Comparison of ENCODE assay signal across 1 cellular context in genomic region chr2:227817940-227818568, GRCh38.
TF ChIP-seq lines count a peak whose summit lies in the region.

No MANE protein-coding gene starts in this region.

TF ChIP-seq in SK-N-SH, 30 proteins besides CTCF, POLR2A, EP300 and RAD21:
- no peak for TF ChIP-seq ELF1 (IDR thresholded peaks at IDR 0.05)
- TF ChIP-seq FOSL2 (IDR thresholded peaks at IDR 0.05; ENCODE audit: borderline replicate concordance, low read depth) = peak; percentile 98
- TF ChIP-seq REST (IDR thresholded peaks at IDR 0.05; ENCODE audit: low read depth, low read length) = peak; percentile 69
- TF ChIP-seq, protein P1, sequence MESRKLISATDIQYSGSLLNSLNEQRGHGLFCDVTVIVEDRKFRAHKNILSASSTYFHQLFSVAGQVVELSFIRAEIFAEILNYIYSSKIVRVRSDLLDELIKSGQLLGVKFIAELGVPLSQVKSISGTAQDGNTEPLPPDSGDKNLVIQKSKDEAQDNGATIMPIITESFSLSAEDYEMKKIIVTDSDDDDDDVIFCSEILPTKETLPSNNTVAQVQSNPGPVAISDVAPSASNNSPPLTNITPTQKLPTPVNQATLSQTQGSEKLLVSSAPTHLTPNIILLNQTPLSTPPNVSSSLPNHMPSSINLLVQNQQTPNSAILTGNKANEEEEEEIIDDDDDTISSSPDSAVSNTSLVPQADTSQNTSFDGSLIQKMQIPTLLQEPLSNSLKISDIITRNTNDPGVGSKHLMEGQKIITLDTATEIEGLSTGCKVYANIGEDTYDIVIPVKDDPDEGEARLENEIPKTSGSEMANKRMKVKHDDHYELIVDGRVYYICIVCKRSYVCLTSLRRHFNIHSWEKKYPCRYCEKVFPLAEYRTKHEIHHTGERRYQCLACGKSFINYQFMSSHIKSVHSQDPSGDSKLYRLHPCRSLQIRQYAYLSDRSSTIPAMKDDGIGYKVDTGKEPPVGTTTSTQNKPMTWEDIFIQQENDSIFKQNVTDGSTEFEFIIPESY (IDR thresholded peaks at IDR 0.05; ENCODE audit: borderline replicate concordance, low read depth) = peak; percentile 89
- peak; percentile 96 for TF ChIP-seq JUND (IDR thresholded peaks at IDR 0.05)
- TF ChIP-seq MXI1 (IDR thresholded peaks at IDR 0.05; ENCODE audit: low read depth, low read length) = no peak
- TF ChIP-seq TCF12 (IDR thresholded peaks at IDR 0.05) = peak; percentile 93
- peak; percentile 96 for TF ChIP-seq RXRA (IDR thresholded peaks at IDR 0.05; ENCODE audit: borderline replicate concordance, low read depth)
- no peak for TF ChIP-seq GATA2 (CRISPR knock-in tag; IDR thresholded peaks at IDR 0.05)
- peak; percentile 99 for TF ChIP-seq NFIC (IDR thresholded peaks at IDR 0.05; ENCODE audit: borderline replicate concordance)
- peak; percentile 86 for TF ChIP-seq TEAD4 (IDR thresholded peaks at IDR 0.05; ENCODE audit: borderline replicate concordance, insufficient read depth)
- no peak for TF ChIP-seq USF1 (IDR thresholded peaks at IDR 0.05; ENCODE audit: borderline replicate concordance, low read depth)
- TF ChIP-seq MEF2A (IDR thresholded peaks at IDR 0.05; ENCODE audit: borderline replicate concordance, low read depth) = peak; percentile 52; the same call in 1 of the 2 replicates
- peak; percentile 24; the same call in 1 of the 2 replicates for TF ChIP-seq YY1 (IDR thresholded peaks at IDR 0.05; ENCODE audit: low read depth)
- no peak for TF ChIP-seq NRF1 (IDR thresholded peaks at IDR 0.05; ENCODE audit: low read depth, low read length)
- peak; percentile 85; the same call in 1 of the 2 replicates for TF ChIP-seq POLR2AphosphoS5 (IDR thresholded peaks at IDR 0.05; ENCODE audit: low read depth, low read length)
- peak; percentile 80 for TF ChIP-seq PBX3 (IDR thresholded peaks at IDR 0.05)
- TF ChIP-seq RCOR1 (IDR thresholded peaks at IDR 0.05; ENCODE audit: low read length) = no peak
- 0 out of 2 replicates have a peak, but pooled peaks have one; percentile 60 for TF ChIP-seq MAX (IDR thresholded peaks at IDR 0.05; ENCODE audit: low read depth)
- TF ChIP-seq FOXM1 (IDR thresholded peaks at IDR 0.05; ENCODE audit: low read depth) = peak; percentile 61; the same call in 1 of the 2 replicates
- TF ChIP-seq EZH2phosphoT487 (IDR thresholded peaks at IDR 0.05; ENCODE audit: borderline replicate concordance, low read depth) = no peak
- no peak for TF ChIP-seq FOXJ3 (CRISPR knock-in tag; IDR thresholded peaks at IDR 0.05)
- TF ChIP-seq SMC3 (IDR thresholded peaks at IDR 0.05; ENCODE audit: low read depth, low read length) = no peak
- peak; percentile 11; the same call in 1 of the 2 replicates for TF ChIP-seq SIN3A (IDR thresholded peaks at IDR 0.05; ENCODE audit: borderline replicate concordance, low read depth, low read length)
